26 cellular contexts compared by ENCODE assay signal in genomic region chr15:68564173-68564572, GRCh38. TPM values are rescaled to one million over a fixed set of nuclear protein-coding genes. Genes with fewer than 3 reads are reported as not detected.
DNase-seq lines count a peak whose midpoint lies in the region; ATAC-seq, FAIRE-seq and TF ChIP-seq lines count a peak whose summit lies in the region.
"Had no signal": no experiment of that assay in that cellular context is flagged by ENCODE, and none has a peak within 500 bp of the region (broad histone marks: within the 10 kb centered on the region; RNA-seq: fewer than 3 reads in every experiment).

No MANE protein-coding gene starts in this region.

- DNase-seq in SK-N-MC (ENCODE audit: low read depth, low spot score) (no peak), kidney (peak; percentile 10), upper lobe of right lung (peak; percentile 3), GM23338 (ENCODE audit: low spot score) (no peak), esophagus squamous epithelium (lab: John Stamatoyannopoulos, UW) (no peak)
- DNase-seq: 8988T; ACHN; AML-193; BE2C; CD4-positive, alpha-beta T cell; CD8-positive, alpha-beta memory T cell; DMS 273 treated with DMSO at 0.1 percent for 48 hours; DMS79; EL; GDM1; GOT3 had no signal

- WGBS in esophagus squamous epithelium, 2 donors = 96% methylated on average over 5 of the region's 5 CpGs

- H3K79me2 ChIP-seq in GM23338 (replicated peaks; ENCODE audit: insufficient read depth) = no peaks in the 10 kb centered on the region

- intact Hi-C loops in kidney (cut with DNase I) (no loop called here), upper lobe of right lung (cut with DNase I) (no loop called here), esophagus squamous epithelium (cut with DNase I) (no loop called here)

- peaks cover 36% of the 10 kb centered on the region for H3K4me1 Mint-ChIP-seq in GM23338

- 0 out of 3 replicates have a peak, but pooled peaks cover 4% of the 10 kb centered on the region for H3K36me3 Mint-ChIP-seq in GM23338 (ENCODE audit: low read depth)
- H3K36me3 Mint-ChIP-seq: CD14-positive monocyte; CD8-positive, alpha-beta memory T cell had no signal

- ATAC-seq in upper lobe of right lung = no peak
- no peak for ATAC-seq in GM23338
- no peak for ATAC-seq in GM19463 (IDR thresholded peaks at IDR 0.05; ENCODE audit: unreplicated experiment)
- ATAC-seq: A549, GM12878 had no signal

- H3K27me3 Mint-ChIP-seq in GM23338 (ENCODE audit: insufficient read depth, low read depth, poor library complexity) = peaks cover 8% of the 10 kb centered on the region

- no peaks in the 10 kb centered on the region for H3K9me2 ChIP-seq in GM23338 (ENCODE audit: insufficient read depth)

- peaks cover 12% of the 10 kb centered on the region; the same call in 1 of the 2 replicates for H3F3A ChIP-seq in GM23338 (replicated peaks; ENCODE audit: low read depth)

- H4K20me1 ChIP-seq in GM23338 (replicated peaks; ENCODE audit: insufficient read depth) = no peaks in the 10 kb centered on the region
- H4K20me1 ChIP-seq: BLaER1 treated with 17β-estradiol and CSF1 and Interleukin-3, amounts not matched to agents 10 nM and 100 nM had no signal

- H3K4me3 Mint-ChIP-seq in GM23338 = no peak overlapping the region
- H3K4me3 Mint-ChIP-seq: CD14-positive monocyte; CD4-positive, alpha-beta T cell; CD8-positive, alpha-beta memory T cell had no signal

- peaks cover 3% of the 10 kb centered on the region; the same call in 1 of the 3 replicates for H3K9me3 Mint-ChIP-seq in GM23338
- H3K9me3 Mint-ChIP-seq: CD4-positive, alpha-beta T cell; CD8-positive, alpha-beta memory T cell had no signal

- H3K4me2 ChIP-seq in GM23338 = no peak overlapping the region
- H3K4me2 ChIP-seq: A549; BLaER1 treated with 17β-estradiol and CSF1 and Interleukin-3, amounts not matched to agents 10 nM and 100 nM had no signal

- H3K27me3 ChIP-seq in upper lobe of right lung (peaks cover 11% of the 10 kb centered on the region), GM23338 (ENCODE audit: insufficient read depth) (peaks cover 6% of the 10 kb centered on the region; the same call in 1 of the 2 replicates), esophagus squamous epithelium (peaks cover 0 to 57% (median 0%) of the 10 kb centered on the region in 4 donors)
- H3K27me3 ChIP-seq: BE2C had no signal

- H3K4me3 ChIP-seq in HEK293 (ENCODE audit: low read depth, low read length) (no peak overlapping the region), SK-N-MC (no peak overlapping the region), kidney (ENCODE audit: low read length in 2 of 2) (no peak overlapping the region), upper lobe of right lung (no peak overlapping the region), GM23338 (no peak overlapping the region), esophagus squamous epithelium (no peak overlapping the region)
- H3K4me3 ChIP-seq: A549; BLaER1 treated with 17β-estradiol and CSF1 and Interleukin-3, amounts not matched to agents 10 nM and 100 nM; GM12878; HAP-1 had no signal

- H3K9me3 ChIP-seq in HEK293 (ENCODE audit: control insufficient read depth, insufficient read depth, low read depth, low read length) (no peaks in the 10 kb centered on the region), SK-N-MC (ENCODE audit: low read depth, low read length) (no peaks in the 10 kb centered on the region), kidney (ENCODE audit: control insufficient read depth in 1 of 2, low read length in 2 of 2) (no peaks in the 10 kb centered on the region), upper lobe of right lung (no peaks in the 10 kb centered on the region), esophagus squamous epithelium (no peaks in the 10 kb centered on the region)
- H3K9me3 ChIP-seq: A549; BE2C; BLaER1 treated with 17β-estradiol and CSF1 and Interleukin-3, amounts not matched to agents 10 nM and 100 nM; HAP-1 had no signal

- H2AFZ ChIP-seq in GM23338 = no peak overlapping the region

- H3K4me1 ChIP-seq in HEK293 (ENCODE audit: control insufficient read depth, insufficient read depth, low read length) (no peaks in the 10 kb centered on the region), kidney (ENCODE audit: control insufficient read depth in 1 of 2, insufficient read depth in 1 of 2, low read depth in 1 of 2, low read length in 2 of 2) (peaks cover 0 to 4% of the 10 kb centered on the region in 2 donors), upper lobe of right lung (peaks cover 3% of the 10 kb centered on the region), GM23338 (ENCODE audit: insufficient read depth) (peaks cover 25% of the 10 kb centered on the region), esophagus squamous epithelium (peaks cover 8 to 11% (median 9%) of the 10 kb centered on the region in 3 donors)
- H3K4me1 ChIP-seq: A549 had no signal

- no peaks in the 10 kb centered on the region for H3K36me3 ChIP-seq in HEK293 (ENCODE audit: control insufficient read depth in 2 of 2, insufficient read depth in 1 of 2, low read length in 2 of 2)
- H3K36me3 ChIP-seq in SK-N-MC (ENCODE audit: insufficient read depth, low read length) = no peaks in the 10 kb centered on the region
- H3K36me3 ChIP-seq in kidney (ENCODE audit: control insufficient read depth in 1 of 2, insufficient read depth in 2 of 2, low read length in 2 of 2) = no peaks in the 10 kb centered on the region
- no peaks in the 10 kb centered on the region for H3K36me3 ChIP-seq in upper lobe of right lung
- H3K36me3 ChIP-seq in GM23338 (ENCODE audit: insufficient read depth) = no peaks in the 10 kb centered on the region
- H3K36me3 ChIP-seq in esophagus squamous epithelium = no peaks in the 10 kb centered on the region
- H3K36me3 ChIP-seq: BE2C; BLaER1 treated with 17β-estradiol and CSF1 and Interleukin-3, amounts not matched to agents 10 nM and 100 nM; HAP-1 had no signal

- no peak overlapping the region for H3K9ac ChIP-seq in SK-N-MC (ENCODE audit: insufficient read length)
- H3K9ac ChIP-seq in kidney (ENCODE audit: low read length in 2 of 2) = no peak overlapping the region
- H3K9ac ChIP-seq: BLaER1 treated with 17β-estradiol and CSF1 and Interleukin-3, amounts not matched to agents 10 nM and 100 nM had no signal

- H3K27ac Mint-ChIP-seq in GM23338 = no peak overlapping the region
- H3K27ac Mint-ChIP-seq: CD14-positive monocyte; CD4-positive, alpha-beta T cell; CD8-positive, alpha-beta memory T cell had no signal

- CTCF ChIA-PET in HEK293 (lab: Yijun Ruan, JAX) = interaction anchor here (0.5 to 7.8 kb wide), 5 partner anchors 9 to 361 kb away, joined by 3 to 226 read pairs (median 5); no protein-coding TSS in a partner anchor

- no peak for TF ChIP-seq CTCF in HEK293 (tag by site-specific recombination; IDR thresholded peaks at IDR 0.05)
- TF ChIP-seq CTCF in kidney (IDR thresholded peaks at IDR 0.05; ENCODE audit: borderline replicate concordance, extremely low read depth, insufficient read depth) = no peak
- TF ChIP-seq CTCF in upper lobe of right lung (IDR thresholded peaks at IDR 0.05) = no peak
- TF ChIP-seq CTCF in GM23338 (conservative IDR thresholded peaks at IDR 0.05; ENCODE audit: low read depth in 2 of 2) = no peak
- no peak for TF ChIP-seq CTCF in esophagus squamous epithelium (IDR thresholded peaks at IDR 0.05)

- no peak for TF ChIP-seq POLR2A in esophagus squamous epithelium (IDR thresholded peaks at IDR 0.05)

- no peak for FAIRE-seq in kidney (lab: Jason Lieb, UNC)
- FAIRE-seq: D721Med, GM12878, GM19239, H54 had no signal

- H3K27ac ChIP-seq in HEK293 (ENCODE audit: extremely low read depth, low read depth, low read length) = no peak overlapping the region
- H3K27ac ChIP-seq in SK-N-MC = peak overlapping the region; percentile 65; the same call in 1 of the 2 replicates
- H3K27ac ChIP-seq in kidney (ENCODE audit: low read depth in 2 of 2, low read length in 2 of 2) = no peak overlapping the region
- H3K27ac ChIP-seq in upper lobe of right lung = no peak overlapping the region
- H3K27ac ChIP-seq in GM23338 (ENCODE audit: low read depth) = no peak overlapping the region
- no peak overlapping the region for H3K27ac ChIP-seq in esophagus squamous epithelium
- H3K27ac ChIP-seq: A549; BLaER1 treated with 17β-estradiol and CSF1 and Interleukin-3, amounts not matched to agents 10 nM and 100 nM had no signal

- POLR2A ChIA-PET in HEK293 (lab: Yijun Ruan, JAX) = no interaction called here

TF ChIP-seq in HEK293, 187 proteins besides CTCF, POLR2A, EP300 and RAD21:
- TF ChIP-seq ZNF830 (tag by site-specific recombination; IDR thresholded peaks at IDR 0.05; ENCODE audit: low read depth) (no peak), ZNF223 (tag by site-specific recombination; IDR thresholded peaks at IDR 0.05) (no peak), ZNF221 (tag by site-specific recombination; IDR thresholded peaks at IDR 0.05; ENCODE audit: borderline replicate concordance) (no peak), ZNF302 (tag by site-specific recombination; IDR thresholded peaks at IDR 0.05; ENCODE audit: low read depth) (no peak), ZNF121 (tag by site-specific recombination; IDR thresholded peaks at IDR 0.05) (peak; percentile 90; the same call in 1 of the 2 replicates), ZSCAN23 (tag by site-specific recombination; IDR thresholded peaks at IDR 0.05) (no peak)

TF ChIP-seq in GM23338, 12 proteins besides CTCF, POLR2A, EP300 and RAD21 (continues in another document):
- no peak for TF ChIP-seq EZH2phosphoT487 (IDR thresholded peaks at IDR 0.05; ENCODE audit: unreplicated experiment)
- TF ChIP-seq, protein P1, sequence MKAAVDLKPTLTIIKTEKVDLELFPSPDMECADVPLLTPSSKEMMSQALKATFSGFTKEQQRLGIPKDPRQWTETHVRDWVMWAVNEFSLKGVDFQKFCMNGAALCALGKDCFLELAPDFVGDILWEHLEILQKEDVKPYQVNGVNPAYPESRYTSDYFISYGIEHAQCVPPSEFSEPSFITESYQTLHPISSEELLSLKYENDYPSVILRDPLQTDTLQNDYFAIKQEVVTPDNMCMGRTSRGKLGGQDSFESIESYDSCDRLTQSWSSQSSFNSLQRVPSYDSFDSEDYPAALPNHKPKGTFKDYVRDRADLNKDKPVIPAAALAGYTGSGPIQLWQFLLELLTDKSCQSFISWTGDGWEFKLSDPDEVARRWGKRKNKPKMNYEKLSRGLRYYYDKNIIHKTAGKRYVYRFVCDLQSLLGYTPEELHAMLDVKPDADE (IDR thresholded peaks at IDR 0.05) = no peak
- TF ChIP-seq ZNF114 (CRISPR knock-in tag; IDR thresholded peaks at IDR 0.05) = no peak
- no peak for TF ChIP-seq NANOG (IDR thresholded peaks at IDR 0.05; ENCODE audit: borderline replicate concordance)
- TF ChIP-seq POLR2AphosphoS5 (IDR thresholded peaks at IDR 0.05; ENCODE audit: low read depth) = no peak
- TF ChIP-seq JUNB (IDR thresholded peaks at IDR 0.05; ENCODE audit: unreplicated experiment) = no peak
- TF ChIP-seq STAT1 (IDR thresholded peaks at IDR 0.05; ENCODE audit: unreplicated experiment) = no peak

RNA-seq across cellular contexts. Expression of gene CORO2B, which starts 14.6 kb away (rescaled TPM):
- 7.9 TPM for total RNA-seq in kidney
- 9.0 TPM for polyA plus RNA-seq in kidney (ENCODE audit: insufficient read depth, low read depth, low replicate concordance)
- 3.6 TPM for total RNA-seq in upper lobe of right lung
- total RNA-seq in GM23338 (2014; rRNA removed; shearing (Covaris generic)) = 2.8 and 4.6 TPM in 2 replicates
- polyA plus RNA-seq in GM23338 (2016; fragmentation: Nextera tagmentation; extraction: Ambion mirVana) = 1.4 and 1.6 TPM in 2 replicates
- total RNA-seq in esophagus squamous epithelium = 1 to 10 TPM in 1 of 4 donors, under 1 TPM in 2, not detected in 1; 0.19 to 2.3 (median 0.22) TPM
- total RNA-seq: CD4-positive, alpha-beta T cell; CD8-positive, alpha-beta memory T cell had no signal
- polyA plus RNA-seq: CD14-positive monocyte; CD8-positive, alpha-beta memory T cell had no signal

Comparison
In these comparisons a context has a peak if more than half of its experiments do, and no peak if none do; other contexts are left out.
1. DNase-seq: peak in kidney (single experiment) and upper lobe of right lung (single experiment); none in SK-N-MC (single experiment), GM23338 (single experiment) and esophagus squamous epithelium (single experiment).